Comparison of ENCODE assay signal across 23 cellular contexts in genomic region chr3:172697558-172697957, GRCh38.
"Had no signal": no experiment of that assay in that cellular context is flagged by ENCODE, and none has a peak within 500 bp of the region (broad histone marks: within the 10 kb centered on the region; RNA-seq: fewer than 3 reads in every experiment).

No MANE protein-coding gene starts in this region.

- ATAC-seq: activated CD4-positive, CD25-positive, alpha-beta regulatory T cell treated with anti-CD3 and anti-CD28 coated beads, Interleukin-2, amount 50 U/mL, for 24 hours; activated CD8-positive, alpha-beta T cell treated with anti-CD3 and anti-CD28 coated beads for 36 hours; activated T-cell treated with anti-CD3 and anti-CD28 coated beads, Interleukin-2, amount 50 U/mL, for 72 hours; PC-3 had no signal

- H3K4me3 Mint-ChIP-seq: activated CD8-positive, alpha-beta T cell treated with anti-CD3 and anti-CD28 coated beads for 36 hours; activated naive CD8-positive, alpha-beta T cell treated with anti-CD3 and anti-CD28 coated beads, Interleukin-2, amount 10 ng/mL, durations not matched to agents 7 days and 5 days; activated T-cell treated with anti-CD3 and anti-CD28 coated beads, Interleukin-2, amount 50 U/mL, for 72 hours; T-helper 1 cell treated with Interleukin-12 subunit alpha and Interleukin-12 subunit beta and Interleukin-4 antibody, amounts not matched to agents 30 μg/mL and 1 μg/mL, for 36 hours had no signal

- H3K9me3 Mint-ChIP-seq: activated CD8-positive, alpha-beta T cell treated with anti-CD3 and anti-CD28 coated beads for 36 hours; activated naive CD8-positive, alpha-beta T cell treated with anti-CD3 and anti-CD28 coated beads, Interleukin-2, amount 10 ng/mL, durations not matched to agents 7 days and 5 days had no signal

- DNase-seq: activated CD4-positive, alpha-beta T cell treated with anti-CD3 and anti-CD28 coated beads for 4 hours; activated CD8-positive, alpha-beta memory T cell treated with anti-CD3 and anti-CD28 coated beads, Interleukin-2, amount 50 U/mL, for 4 hours; activated CD8-positive, alpha-beta T cell treated with anti-CD3 and anti-CD28 coated beads for 36 hours; activated gamma-delta T cell treated with Interleukin-2 at 50 U/mL for 16 hours; activated naive CD4-positive, alpha-beta T cell treated with anti-CD3 and anti-CD28 coated beads, Interleukin-2, amount 50 U/mL, for 16 hours; activated naive CD8-positive, alpha-beta T cell treated with anti-CD3 and anti-CD28 coated beads, Interleukin-2, amount 10 ng/mL, durations not matched to agents 7 days and 5 days; activated T-cell treated with anti-CD3 and anti-CD28 coated beads, Interleukin-2, amount 50 U/mL, for 72 hours; aorta; central memory CD4-positive, alpha-beta T cell; Kasumi-1; NCI-H1048; NCI-H146; NCI-H187 treated with DMSO at 0.1 percent for 48 hours; NCI-H2081 treated with DMSO at 0.1 percent for 48 hours; NCI-H446; NCI-H524; PC-3; SHP77 treated with DMSO at 0.1 percent for 48 hours had no signal

- H3K27ac Mint-ChIP-seq: activated CD8-positive, alpha-beta T cell treated with anti-CD3 and anti-CD28 coated beads for 36 hours; activated naive CD8-positive, alpha-beta T cell treated with anti-CD3 and anti-CD28 coated beads, Interleukin-2, amount 10 ng/mL, durations not matched to agents 7 days and 5 days; activated T-cell treated with anti-CD3 and anti-CD28 coated beads, Interleukin-2, amount 50 U/mL, for 72 hours; activated T-helper 2 cell treated with anti-CD3 and anti-CD28 coated beads, Interferon-gamma antibody, Interleukin-2, Interleukin-4, amounts not matched to agents 10 μg/mL and 5 μg/mL and 100 μg/mL, durations not matched to agents 14 hours and 24 hours and 36 hours; T-helper 1 cell treated with Interleukin-12 subunit alpha and Interleukin-12 subunit beta and Interleukin-4 antibody, amounts not matched to agents 30 μg/mL and 1 μg/mL, for 36 hours had no signal

- FAIRE-seq: bronchial epithelial cell, RCC 7860 had no signal

- H3K27me3 Mint-ChIP-seq: activated CD8-positive, alpha-beta T cell treated with anti-CD3 and anti-CD28 coated beads for 36 hours; activated naive CD8-positive, alpha-beta T cell treated with anti-CD3 and anti-CD28 coated beads, Interleukin-2, amount 10 ng/mL, durations not matched to agents 7 days and 5 days had no signal
